18 cellular contexts compared by ENCODE assay signal in genomic region chr1:54835970-54836369, GRCh38. TPM values are rescaled to one million over a fixed set of nuclear protein-coding genes. Genes with fewer than 3 reads are reported as not detected.
"Had no signal": no experiment of that assay in that cellular context is flagged by ENCODE, and none has a peak within 500 bp of the region (broad histone marks: within the 10 kb centered on the region; RNA-seq: fewer than 3 reads in every experiment).

No MANE protein-coding gene starts in this region.

- H3K27me3 Mint-ChIP-seq: stimulated activated naive CD8-positive, alpha-beta T cell treated with anti-CD3 and anti-CD28 coated beads, Interleukin-15, amount 100 ng/mL, for 72 hours had no signal

- H3K9ac ChIP-seq: parathyroid adenoma had no signal

- ATAC-seq: activated CD4-positive, CD25-positive, alpha-beta regulatory T cell treated with anti-CD3 and anti-CD28 coated beads, Interleukin-2, amount 50 U/mL, for 24 hours; activated naive CD8-positive, alpha-beta T cell treated with anti-CD3 and anti-CD28 coated beads, Interleukin-2, amount 50 U/mL, for 24 hours; gastrocnemius medialis; heart right ventricle; stimulated activated naive CD8-positive, alpha-beta T cell treated with anti-CD3 and anti-CD28 coated beads, Interleukin-15, amount 100 ng/mL, for 72 hours had no signal

- H3K27me3 ChIP-seq: ascending aorta, gastrocnemius medialis had no signal

- DNase-seq: activated CD4-positive, alpha-beta T cell treated with anti-CD3 and anti-CD28 coated beads, Interleukin-2, amount 50 U/mL, for 4 hours; activated naive CD4-positive, alpha-beta T cell; activated naive CD8-positive, alpha-beta T cell treated with anti-CD3 and anti-CD28 coated beads, Interleukin-2, amount 50 U/mL, for 24 hours; effector CD8-positive, alpha-beta T cell; gastrocnemius medialis; heart right ventricle; retina; stimulated activated CD4-positive, alpha-beta T cell treated with anti-CD3 and anti-CD28 coated beads, Interleukin-4, amount 100 ng/mL, for 1 hour; stimulated activated CD8-positive, alpha-beta memory T cell treated with anti-CD3 and anti-CD28 coated beads, Interleukin-4, amount 100 ng/mL, for 48 hours; stimulated activated naive CD8-positive, alpha-beta T cell treated with anti-CD3 and anti-CD28 coated beads, Interleukin-15, amount 100 ng/mL, for 72 hours had no signal

- FAIRE-seq: colon had no signal

- H3K27ac Mint-ChIP-seq: activated naive CD8-positive, alpha-beta T cell treated with anti-CD3 and anti-CD28 coated beads, Interleukin-2, amount 50 U/mL, for 24 hours; mesothelial cell of epicardium had no signal

- H3K4me1 Mint-ChIP-seq: activated naive CD8-positive, alpha-beta T cell treated with anti-CD3 and anti-CD28 coated beads, Interleukin-2, amount 50 U/mL, for 24 hours; neural crest cell; stimulated activated naive CD8-positive, alpha-beta T cell treated with anti-CD3 and anti-CD28 coated beads, Interleukin-15, amount 100 ng/mL, for 72 hours had no signal

- H3K4me3 ChIP-seq: ascending aorta, gastrocnemius medialis, heart right ventricle had no signal

- H3K36me3 Mint-ChIP-seq: mesothelial cell of epicardium had no signal

- H3K4me1 ChIP-seq: ascending aorta, gastrocnemius medialis, heart right ventricle, parathyroid adenoma had no signal

- H3K27ac ChIP-seq: ascending aorta, epithelial cell of prostate, gastrocnemius medialis, heart right ventricle, parathyroid adenoma had no signal

- H3K4me3 Mint-ChIP-seq: activated naive CD8-positive, alpha-beta T cell treated with anti-CD3 and anti-CD28 coated beads, Interleukin-2, amount 50 U/mL, for 24 hours; mesothelial cell of epicardium; neural crest cell; stimulated activated naive CD8-positive, alpha-beta T cell treated with anti-CD3 and anti-CD28 coated beads, Interleukin-15, amount 100 ng/mL, for 72 hours had no signal

- H3K36me3 ChIP-seq: ascending aorta, gastrocnemius medialis, heart right ventricle had no signal

- H2AFZ ChIP-seq: parathyroid adenoma had no signal

RNA-seq across cellular contexts. Expression of gene TTC22, which starts 34.8 kb away (rescaled TPM):
- total RNA-seq: ascending aorta, myocyte, neural crest cell had no signal
